In the genomic region with DNA sequence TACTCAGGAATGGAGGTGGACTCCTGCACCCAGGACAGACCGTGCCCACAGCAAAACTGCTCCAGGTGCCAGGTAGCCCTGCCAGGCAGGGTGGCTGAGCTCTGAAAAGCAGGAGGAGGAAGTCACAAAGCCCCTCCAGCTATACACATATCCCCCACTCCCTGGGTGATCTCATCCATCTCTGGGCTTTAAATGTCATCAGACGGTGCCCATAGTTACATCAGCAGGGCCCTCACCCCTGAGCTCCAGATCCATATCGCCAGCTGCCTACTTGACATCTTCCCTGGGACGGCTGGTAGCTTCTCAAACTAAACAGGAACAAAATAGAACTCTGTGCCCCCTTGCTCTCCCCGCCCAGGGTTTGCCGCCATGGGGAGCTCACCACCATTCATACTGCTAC, we compare ENCODE assay signal across 14 cellular contexts.
"Had no signal": no experiment of that assay in that cellular context is flagged by ENCODE, and none has a peak within 500 bp of the region (broad histone marks: within the 10 kb centered on the region; RNA-seq: fewer than 3 reads in every experiment).

No MANE protein-coding gene starts in this region.

- ATAC-seq: esophagus mucosa, left cardiac atrium, lower lobe of right lung had no signal

- DNase-seq: activated CD4-positive, alpha-beta memory T cell treated with anti-CD3 and anti-CD28 coated beads, Interleukin-2, amount 10 ng/mL, durations not matched to agents 7 days and 5 days; activated naive CD8-positive, alpha-beta T cell treated with anti-CD3 and anti-CD28 coated beads, Interleukin-2, amount 10 ng/mL, durations not matched to agents 7 days and 5 days; activated T-cell treated with anti-CD3 and anti-CD28 coated beads, Interleukin-2, amount 50 U/mL, for 48 hours; aorta; immature natural killer cell; left cardiac atrium; lower lobe of right lung; naive B cell; tibial artery; uterus had no signal

- H3K9me3 ChIP-seq: lower lobe of right lung, neutrophil, right atrium auricular region, tibial artery, uterus had no signal

- H3K4me1 ChIP-seq: lower lobe of right lung, right atrium auricular region, tibial artery, uterus had no signal

- H3K4me3 ChIP-seq: lower lobe of right lung, right atrium auricular region, skin epidermis, tibial artery, uterus had no signal

- H3K27me3 ChIP-seq: neutrophil, right atrium auricular region, uterus had no signal

- H3K27ac ChIP-seq: lower lobe of right lung, neutrophil, right atrium auricular region, skin epidermis, tibial artery, uterus had no signal

- H3K36me3 ChIP-seq: lower lobe of right lung, neutrophil, right atrium auricular region, tibial artery, uterus had no signal
